20 cellular contexts compared by ENCODE assay signal in the genomic region with DNA sequence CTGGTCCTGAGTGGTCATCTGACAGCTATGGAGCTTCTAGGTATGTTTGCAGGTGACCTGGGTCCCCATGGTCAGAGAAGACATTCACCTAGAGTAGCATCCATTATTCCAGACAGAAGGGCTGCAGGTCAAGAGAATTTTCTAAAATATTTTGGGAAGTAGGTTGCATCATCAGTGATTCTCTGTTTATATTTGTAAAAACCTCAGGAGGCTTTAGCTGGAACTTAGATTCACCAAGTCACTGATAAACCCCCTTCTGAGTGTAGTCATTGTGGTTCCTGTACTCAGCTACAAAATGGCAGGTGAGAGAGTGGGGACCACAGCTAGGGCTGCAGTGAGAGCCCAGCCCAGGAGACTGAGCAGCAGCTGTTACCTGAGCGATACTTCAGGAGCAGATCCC.
DNase-seq lines count a peak whose midpoint lies in the region; ATAC-seq, FAIRE-seq and TF ChIP-seq lines count a peak whose summit lies in the region.
"Had no signal": no experiment of that assay in that cellular context is flagged by ENCODE, and none has a peak within 500 bp of the region (broad histone marks: within the 10 kb centered on the region; RNA-seq: fewer than 3 reads in every experiment).

No MANE protein-coding gene starts in this region.

- DNase-seq in IMR-90: no peak
- no peak for DNase-seq in K562 (ENCODE audit: extremely low read depth in 1 of 4, low spot score in 3 of 4)
- no peak for DNase-seq in lower lobe of right lung
- no peak for DNase-seq in gastrocnemius medialis
- DNase-seq in HT-29 (ENCODE audit: low spot score): no peak
- no peak for DNase-seq in CD1c-positive myeloid dendritic cell (ENCODE audit: extremely low spot score)
- no peak for DNase-seq in DMS53 (lab: John Stamatoyannopoulos, UW)
- DNase-seq: 8988T; Calu3; CD8-positive, alpha-beta T cell; DMS 273 treated with DMSO at 0.1 percent for 48 hours; GM23248 had no signal

- H3K79me1 ChIP-seq in IMR-90 (ENCODE audit: low read depth in 1 of 2, low read length in 2 of 2): no peaks in the 10 kb centered on the region

- peak overlapping the region; percentile 84; the same call in 1 of the 2 replicates for H2AK5ac ChIP-seq in IMR-90 (ENCODE audit: low read depth, low read length)

- H2BK5ac ChIP-seq in IMR-90 (ENCODE audit: low read depth, low read length, poor library complexity, severe bottlenecking): no peak overlapping the region

- in situ Hi-C loops in IMR-90 (cut with MboI; ENCODE audit: low sequenced_read_pairs): loop anchor here (25.0 kb wide), 1 partner anchor 420 kb away; no protein-coding TSS in a partner anchor
- in situ Hi-C loops in K562 (cut with MboI): loop anchor here (10.0 kb wide), 1 partner anchor 422 kb away; no protein-coding TSS in a partner anchor
- in situ Hi-C loops in gastrocnemius medialis (cut with MboI; ENCODE audit: low sequenced_read_pairs in 4 of 4): no loop called here

- 0 out of 2 replicates have a peak overlapping the region, but pooled peaks have one; percentile 9 for H4K91ac ChIP-seq in IMR-90 (ENCODE audit: insufficient read depth, low read depth, low read length)

- H3K79me2 ChIP-seq in K562 (ENCODE audit: control insufficient read depth, insufficient read depth, low read length): no peaks in the 10 kb centered on the region

- no peak overlapping the region for H3K9ac ChIP-seq in IMR-90 (ENCODE audit: low read depth, low read length)
- H3K9ac ChIP-seq in K562 (ENCODE audit: insufficient read depth in 1 of 2, low read depth in 2 of 2, low read length in 2 of 2): no peak overlapping the region
- H3K9ac ChIP-seq: BLaER1, GM23248 had no signal

- H3K36me3 ChIP-seq in IMR-90 (ENCODE audit: control insufficient read depth, insufficient read depth, low read length) (no peaks in the 10 kb centered on the region), K562 (ENCODE audit: control insufficient read depth, insufficient read depth, low read length) (no peaks in the 10 kb centered on the region), lower lobe of right lung (no peaks in the 10 kb centered on the region), gastrocnemius medialis (no peaks in the 10 kb centered on the region)
- H3K36me3 ChIP-seq: BLaER1, HAP-1 had no signal

- dilution Hi-C loops in IMR-90 (cut with HindIII; ENCODE audit: low sequenced_read_pairs, unreplicated experiment): no loop called here

- no peak overlapping the region for H3K56ac ChIP-seq in IMR-90 (ENCODE audit: extremely low read depth, insufficient read depth, low read length)

- no peaks in the 10 kb centered on the region for H4K20me1 ChIP-seq in IMR-90 (ENCODE audit: insufficient read depth, low read length)
- H4K20me1 ChIP-seq in K562 (replicated peaks; ENCODE audit: control insufficient read depth, insufficient read depth, low read length): no peaks in the 10 kb centered on the region; the same call in 1 of the 2 replicates
- H4K20me1 ChIP-seq: BLaER1 had no signal

- H2BK15ac ChIP-seq in IMR-90 (ENCODE audit: low read depth, low read length): 0 out of 3 replicates have a peak overlapping the region, but pooled peaks have one; percentile 52

- H3K4me2 ChIP-seq in IMR-90 (ENCODE audit: low read depth, low read length) (no peak overlapping the region; the same call in 1 of the 2 replicates), K562 (ENCODE audit: insufficient read depth, low read length) (no peak overlapping the region)
- H3K4me2 ChIP-seq: BLaER1 had no signal

- no peak overlapping the region; a peak in 1 of 4 replicates for H4K8ac ChIP-seq in IMR-90 (ENCODE audit: low read depth in 2 of 2, low read length in 2 of 2)

- H3K9me3 ChIP-seq in IMR-90 (ENCODE audit: control insufficient read depth, insufficient read depth, low read length) (no peaks in the 10 kb centered on the region), K562 (replicated peaks; ENCODE audit: control insufficient read depth, insufficient read depth, low read depth, low read length) (no peaks in the 10 kb centered on the region), lower lobe of right lung (no peaks in the 10 kb centered on the region), gastrocnemius medialis (no peaks in the 10 kb centered on the region)
- H3K9me3 ChIP-seq: BLaER1, HAP-1 had no signal

- H3K23ac ChIP-seq in IMR-90 (ENCODE audit: low read depth, low read length): no peak overlapping the region

- no peak for TF ChIP-seq EP300 in K562 (IDR thresholded peaks at IDR 0.05; ENCODE audit: low read length)

- intact Hi-C loops in IMR-90 (cut with micrococcal nuclease): no loop called here
- intact Hi-C loops in K562 (cut with micrococcal nuclease): no loop called here
- intact Hi-C loops in lower lobe of right lung (cut with DNase I): loop anchor here (5.0 kb wide), 1 partner anchor 295 kb away; no protein-coding TSS in a partner anchor
- intact Hi-C loops in gastrocnemius medialis (cut with DNase I; ENCODE audit: low total_unique reads): no loop called here

- H2AK9ac ChIP-seq in IMR-90 (replicated peaks; ENCODE audit: low read depth, low read length, poor library complexity): peak overlapping the region; percentile 23

- POLR2A ChIA-PET in IMR-90 (lab: Charles Lee; ENCODE audit: unreplicated experiment): no interaction called here
- POLR2A ChIA-PET in K562 (lab: Yijun Ruan, JAX): interaction anchor here (0.6 kb wide), 1 partner anchor 20 kb away, joined by 3 read pairs; no protein-coding TSS in a partner anchor

- CTCF ChIA-PET in IMR-90 (lab: Yijun Ruan, JAX) (interaction anchor here (1.2 to 5.5 kb wide), 2 partner anchors 17 to 292 kb away, joined by 3 to 56 read pairs; no protein-coding TSS in a partner anchor), K562 (lab: Yijun Ruan, JAX; ENCODE audit: low intra/inter-chr PET ratio) (no interaction called here)

- H3K27me3 ChIP-seq in IMR-90 (ENCODE audit: control insufficient read depth, insufficient read depth, low read length) (no peaks in the 10 kb centered on the region), K562 (ENCODE audit: control insufficient read depth in 2 of 2, insufficient read depth in 2 of 2, low read length in 2 of 2) (peaks cover 4 to 32% of the 10 kb centered on the region in 2 experiments; a peak in 3 of 5 replicates), lower lobe of right lung (ENCODE audit: low read depth) (no peaks in the 10 kb centered on the region), gastrocnemius medialis (no peaks in the 10 kb centered on the region)
- H3K27me3 ChIP-seq: BLaER1 had no signal

- no peak overlapping the region; the same call in 1 of the 2 replicates for H4K5ac ChIP-seq in IMR-90 (ENCODE audit: low read depth, low read length)

- TF ChIP-seq CTCF in IMR-90 (conservative IDR thresholded peaks at IDR 0.05; ENCODE audit: low read depth, low read length): no peak
- TF ChIP-seq CTCF in K562 (IDR thresholded peaks at IDR 0.05 in 2 of 3, conservative IDR thresholded peaks at IDR 0.05 in 1 of 3; ENCODE audit: insufficient read depth in 2 of 3, low read depth in 1 of 3, low read length in 3 of 3): no peak
- no peak for TF ChIP-seq CTCF in lower lobe of right lung (IDR thresholded peaks at IDR 0.05)
- TF ChIP-seq CTCF in gastrocnemius medialis (IDR thresholded peaks at IDR 0.05 in 4 of 5, conservative IDR thresholded peaks at IDR 0.05 in 1 of 5): no peak

- peak overlapping the region; percentile 50; the same call in 1 of the 2 replicates for H2BK20ac ChIP-seq in IMR-90 (ENCODE audit: low read depth, low read length)

- H3K14ac ChIP-seq in IMR-90 (replicated peaks; ENCODE audit: low read depth, low read length): 0 out of 2 replicates have a peak overlapping the region, but pooled peaks have one; percentile 8

- H3K4me1 ChIP-seq in IMR-90 (ENCODE audit: control insufficient read depth, insufficient read depth, low read length) (peaks cover 20% of the 10 kb centered on the region; the same call in 1 of the 2 replicates), K562 (replicated peaks in 1 of 2; ENCODE audit: control insufficient read depth in 2 of 2, insufficient read depth in 2 of 2, low read length in 2 of 2) (0 out of 5 replicates have a peak, but pooled peaks cover 0 to 4% of the 10 kb centered on the region in 2 experiments), lower lobe of right lung (peaks cover 47% of the 10 kb centered on the region), gastrocnemius medialis (peaks cover 13 to 25% of the 10 kb centered on the region in 2 donors)

- H3K18ac ChIP-seq in IMR-90 (ENCODE audit: low read depth, low read length): no peak overlapping the region; the same call in 1 of the 2 replicates

- H2BK120ac ChIP-seq in IMR-90 (ENCODE audit: low read depth, low read length): peak overlapping the region; percentile 12; the same call in 1 of the 2 replicates

- no CpG with 5 or more reads among the region's 1 CpG for WGBS in IMR-90 (ENCODE audit: extremely low coverage in 2 of 2, insufficient read length in 1 of 2), 2 experiments
- WGBS in K562 (ENCODE audit: insufficient coverage, low coverage, missing lambda C conversion rate): 0% methylated on average over 1 of the region's 1 CpG

- H2AFZ ChIP-seq in IMR-90 (replicated peaks; ENCODE audit: low read length, poor library complexity) (no peak overlapping the region), K562 (ENCODE audit: low read depth, low read length) (no peak overlapping the region)
- H2AFZ ChIP-seq: GM23248 had no signal

- H3K27ac ChIP-seq in IMR-90 (ENCODE audit: insufficient read depth, low read length) (no peak overlapping the region), K562 (ENCODE audit: extremely low read depth, low read depth, low read length) (no peak overlapping the region), lower lobe of right lung (peak overlapping the region; percentile 82), gastrocnemius medialis (peak overlapping the region in 3 of 4 donors; percentile 81 to 85 (median 82))
- H3K27ac ChIP-seq: BLaER1, GM23248, HL-60 had no signal

- ATAC-seq in IMR-90 (ENCODE audit: low read depth) (no peak), K562 (no peak), lower lobe of right lung (no peak), gastrocnemius medialis (no peak), HG02938 (IDR thresholded peaks at IDR 0.05; ENCODE audit: unreplicated experiment) (no peak)
- ATAC-seq: CD8-positive, alpha-beta T cell had no signal

- no peak for FAIRE-seq in K562 (lab: Jason Lieb, UNC)
- FAIRE-seq: G401.6, GM12891, GM19239, HTR-8/SVneo had no signal

- BruUV-seq in IMR-90 (replicated peaks; lab: Mats Ljungman, UMichigan) (no TSS peak), K562 (replicated peaks; lab: Mats Ljungman, UMichigan) (no TSS peak)

- H3K9me1 ChIP-seq in IMR-90 (ENCODE audit: insufficient read depth, low read length) (peaks cover 13% of the 10 kb centered on the region), K562 (ENCODE audit: control insufficient read depth, insufficient read depth, low read length) (no peaks in the 10 kb centered on the region)

- H3K4me3 ChIP-seq in IMR-90 (ENCODE audit: insufficient read depth, low read depth, low read length) (no peak overlapping the region), K562 (no peak overlapping the region), lower lobe of right lung (no peak overlapping the region), gastrocnemius medialis (no peak overlapping the region)
- H3K4me3 ChIP-seq: BLaER1, GM23248, HAP-1 had no signal

- TF ChIP-seq POLR2A in IMR-90 (IDR thresholded peaks at IDR 0.05; ENCODE audit: low read depth, low read length): no peak
- TF ChIP-seq POLR2A in K562 (conservative IDR thresholded peaks at IDR 0.05): no peak
- no peak for TF ChIP-seq POLR2A in gastrocnemius medialis (IDR thresholded peaks at IDR 0.05)

- TF ChIP-seq RAD21 in IMR-90 (IDR thresholded peaks at IDR 0.05; ENCODE audit: low read length) (no peak), K562 (CRISPR knock-in tag; conservative IDR thresholded peaks at IDR 0.05 in 1 of 2, IDR thresholded peaks at IDR 0.05 in 1 of 2) (no peak)

- H3K4ac ChIP-seq in IMR-90 (ENCODE audit: low read depth, low read length): peak overlapping the region; percentile 35; the same call in 1 of the 2 replicates

Comparison
In these comparisons a context has a peak if more than half of its experiments do, and no peak if none do; other contexts are left out.
1. H3K27ac ChIP-seq: peak in lower lobe of right lung (single experiment) and gastrocnemius medialis (3 of 4); none in IMR-90 (single experiment) and K562 (single experiment).
2. in situ Hi-C loops: an anchor here in IMR-90 (25.0 kb wide) and K562 (10.0 kb wide); none called in gastrocnemius medialis.